8 cellular contexts compared by ENCODE assay signal in the genomic region with DNA sequence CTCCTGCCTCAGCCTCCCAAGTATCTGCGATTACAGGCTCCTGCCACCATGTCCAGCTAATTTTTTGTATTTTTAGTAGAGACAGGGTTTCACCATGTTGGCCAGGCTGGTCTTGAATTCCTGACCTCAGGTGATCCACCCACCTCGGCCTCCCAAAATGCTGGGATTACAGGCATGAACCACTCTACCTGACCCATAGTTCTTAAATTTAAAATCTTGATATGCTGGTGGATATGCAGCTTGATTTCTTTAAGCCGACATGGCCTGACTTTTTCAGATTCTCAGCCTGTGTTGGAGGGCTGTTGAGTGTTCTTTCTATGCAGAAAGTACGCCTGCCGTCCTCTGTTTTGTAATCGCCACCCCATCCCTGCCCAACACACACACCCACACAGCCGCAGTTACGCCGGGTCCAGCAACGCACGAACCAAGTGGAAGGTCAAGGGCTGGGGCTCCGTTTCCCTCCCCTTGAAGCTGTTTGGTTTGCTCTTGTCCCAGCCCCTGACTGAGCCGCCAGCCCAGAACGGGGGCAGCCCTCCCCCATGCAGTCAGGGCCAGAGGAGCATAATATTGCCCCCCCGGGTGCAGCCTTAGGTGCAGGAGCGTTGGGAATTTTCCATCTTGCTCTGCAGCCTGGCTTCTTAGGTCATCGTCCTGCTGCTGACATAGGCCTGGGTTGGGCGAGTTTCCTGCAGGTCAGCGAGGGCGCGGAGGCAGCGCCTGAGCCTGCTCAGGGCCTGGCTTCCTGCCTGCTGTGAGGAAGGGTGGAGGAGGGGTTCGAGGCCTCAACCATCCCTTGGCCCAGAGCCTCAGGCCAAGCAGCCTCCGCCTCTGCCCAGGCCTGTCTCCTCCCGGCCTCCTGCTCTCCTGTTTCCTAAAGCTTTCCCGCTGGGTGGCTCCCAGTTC. TPM values are rescaled to one million over a fixed set of nuclear protein-coding genes. Genes with fewer than 3 reads are reported as not detected.
DNase-seq lines count a peak whose midpoint lies in the region; ATAC-seq, FAIRE-seq and TF ChIP-seq lines count a peak whose summit lies in the region.

No MANE protein-coding gene starts in this region.

- FAIRE-seq in HTR-8/SVneo (lab: Jason Lieb, UNC) = no peak

- DNase-seq in HTR-8/SVneo (ENCODE audit: insufficient read length, low spot score) (peak; percentile 68), amniotic epithelial cell (ENCODE audit: low read depth) (peak; percentile 99), right atrium auricular region (ENCODE audit: low spot score) (peak; percentile 95), putamen (ENCODE audit: low spot score) (peak; percentile 56), NCI-H2081 (lab: John Stamatoyannopoulos, UW) (no peak)

- no peaks in the 10 kb centered on the region for H3K27me3 ChIP-seq in right atrium auricular region

- H3K27ac ChIP-seq in right atrium auricular region = peak overlapping the region; percentile 84 to 88

- no peak for TF ChIP-seq CTCF in right atrium auricular region (IDR thresholded peaks at IDR 0.05)

- no peak overlapping the region for H3K4me3 ChIP-seq in right atrium auricular region

- no peaks in the 10 kb centered on the region for H3K9me3 ChIP-seq in right atrium auricular region

- H3K36me3 ChIP-seq in right atrium auricular region = no peaks in the 10 kb centered on the region

- peaks cover 0 to 79% of the 10 kb centered on the region in 2 donors for H3K4me1 ChIP-seq in right atrium auricular region

- ATAC-seq in HG03378 (IDR thresholded peaks at IDR 0.05; ENCODE audit: unreplicated experiment) = no peak
- no peak for ATAC-seq in GM21737 (IDR thresholded peaks at IDR 0.05; ENCODE audit: unreplicated experiment)
- ATAC-seq in GM19463 (IDR thresholded peaks at IDR 0.05; ENCODE audit: unreplicated experiment) = no peak

RNA-seq across cellular contexts. Expression of gene PSMA6, which starts 44.2 kb away (rescaled TPM):
- 100 to 1,000 TPM; 143 to 191 TPM for total RNA-seq in right atrium auricular region

Comparison
In these comparisons a context has a peak if more than half of its experiments do, and no peak if none do; other contexts are left out.
1. DNase-seq: peak in HTR-8/SVneo (single experiment), amniotic epithelial cell (single experiment), right atrium auricular region (single experiment) and putamen (single experiment); none in NCI-H2081 (0 of 2).